ENCODE assay signal across 8 cellular contexts in the genomic region with DNA sequence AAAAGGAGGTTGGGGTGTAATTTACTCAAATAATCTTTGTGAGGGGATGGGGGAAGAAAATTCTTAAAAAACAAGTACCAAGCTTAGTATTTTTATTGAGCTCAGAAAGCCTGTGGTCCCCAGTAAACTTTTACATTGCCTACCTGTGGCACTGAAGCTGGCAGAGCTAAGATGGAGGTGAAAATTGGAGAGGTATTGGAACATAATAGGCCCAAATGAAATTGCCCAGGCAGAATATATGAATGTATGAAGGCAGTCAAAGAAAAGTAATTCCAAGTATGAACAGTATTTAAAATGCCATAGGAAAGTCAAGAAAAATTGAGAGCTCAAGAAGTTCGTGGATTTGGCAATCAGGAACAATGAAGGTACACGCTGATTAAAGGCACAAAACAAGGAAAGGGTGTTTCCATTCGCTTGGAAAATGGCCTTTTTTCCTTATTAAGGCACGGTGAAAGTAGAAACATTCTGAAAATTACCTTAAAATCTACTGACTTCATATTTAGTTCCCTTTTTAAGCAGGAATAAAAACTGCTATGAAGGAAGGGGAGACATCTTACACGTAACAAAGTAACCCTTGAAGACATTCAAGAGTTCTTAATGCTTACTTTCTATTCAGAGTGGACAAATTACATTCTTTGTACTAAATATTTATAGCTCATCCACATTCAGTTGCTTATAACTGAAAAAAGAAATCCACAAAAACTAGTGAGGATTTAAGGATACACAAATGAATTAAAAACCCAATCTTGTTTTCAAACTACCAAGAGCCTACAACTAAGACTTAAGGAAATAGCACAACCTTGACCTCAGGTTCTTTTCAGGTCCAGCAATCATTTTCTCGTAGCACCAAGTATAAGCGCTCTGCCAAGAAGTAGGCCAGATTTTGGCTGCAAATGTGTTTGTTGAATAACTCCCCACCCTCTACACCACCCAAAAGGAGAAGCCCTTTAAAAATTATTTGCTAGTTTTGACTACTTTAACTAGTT. TPM values are rescaled to one million over a fixed set of nuclear protein-coding genes. Genes with fewer than 3 reads are reported as not detected.
DNase-seq lines count a peak whose midpoint lies in the region; ATAC-seq and TF ChIP-seq lines count a peak whose summit lies in the region.

No MANE protein-coding gene starts in this region.

- peak overlapping the region; percentile 99 for H3K27ac ChIP-seq in CD8-positive, alpha-beta T cell (ENCODE audit: low read depth, low read length)
- peak overlapping the region; percentile 99 to 100 (median 100) for H3K27ac ChIP-seq in dorsolateral prefrontal cortex

- DNase-seq in CD8-positive, alpha-beta T cell = no peak
- DNase-seq in NB4 (ENCODE audit: low read depth) (peak; percentile 47), dorsolateral prefrontal cortex (no peak), naive B cell (no peak), NCI-H1436 (lab: John Stamatoyannopoulos, UW) (no peak), NK-92 (lab: John Stamatoyannopoulos, UW; ENCODE audit: unreplicated experiment) (no peak), NCI-H510A (lab: John Stamatoyannopoulos, UW) (no peak)

- no peak for TF ChIP-seq CTCF in CD8-positive, alpha-beta T cell (IDR thresholded peaks at IDR 0.05)
- TF ChIP-seq CTCF in NB4 (IDR thresholded peaks at IDR 0.05; ENCODE audit: low read depth, low read length) (no peak), dorsolateral prefrontal cortex (IDR thresholded peaks at IDR 0.05 in 54 of 56, conservative IDR thresholded peaks at IDR 0.05 in 2 of 56; ENCODE audit: low read depth in 1 of 56, partially characterized antibody in 56 of 56) (peak in 1 of 56 donors; percentile 10)

- intact Hi-C loops in CD8-positive, alpha-beta T cell (cut with DNase I, micrococcal nuclease) = loop anchor here (5.0 kb wide), 2 partner anchors 1101 to 1276 kb away; a partner anchor contains a TSS
- intact Hi-C loops in dorsolateral prefrontal cortex (cut with DNase I) = loop anchor here (10.0 kb wide), 4 partner anchors 94 to 324 kb away; no protein-coding TSS in a partner anchor

- peak overlapping the region; percentile 100 for H3K27ac Mint-ChIP-seq in CD8-positive, alpha-beta T cell
- H3K27ac Mint-ChIP-seq in naive B cell = peak overlapping the region; percentile 100

- peaks cover 45% of the 10 kb centered on the region for H3K4me1 ChIP-seq in CD8-positive, alpha-beta T cell (ENCODE audit: insufficient read depth, low read length)

- no peaks in the 10 kb centered on the region for H3K9me3 Mint-ChIP-seq in CD8-positive, alpha-beta T cell
- peaks cover 0 to 4% (median 0%) of the 10 kb centered on the region in 7 donors for H3K9me3 Mint-ChIP-seq in naive B cell

- peaks cover 72% of the 10 kb centered on the region for H3K36me3 Mint-ChIP-seq in CD8-positive, alpha-beta T cell
- H3K36me3 Mint-ChIP-seq in naive B cell = peaks cover 17 to 25% of the 10 kb centered on the region in 2 donors

- H3K4me1 Mint-ChIP-seq in CD8-positive, alpha-beta T cell (ENCODE audit: low read depth) = peaks cover 46% of the 10 kb centered on the region
- peaks cover 35 to 69% (median 62%) of the 10 kb centered on the region in 3 donors for H3K4me1 Mint-ChIP-seq in naive B cell

- peak overlapping the region; percentile 99 for H3K4me3 Mint-ChIP-seq in CD8-positive, alpha-beta T cell
- peak overlapping the region; percentile 95 to 100 (median 99) for H3K4me3 Mint-ChIP-seq in naive B cell

- no peaks in the 10 kb centered on the region for H3K27me3 Mint-ChIP-seq in CD8-positive, alpha-beta T cell (ENCODE audit: low read depth)
- H3K27me3 Mint-ChIP-seq in naive B cell = peaks cover 0 to 8% (median 4%) of the 10 kb centered on the region in 3 donors

- no peaks in the 10 kb centered on the region for H3K9me3 ChIP-seq in CD8-positive, alpha-beta T cell (ENCODE audit: low read length)

- H3K4me3 ChIP-seq in CD8-positive, alpha-beta T cell (ENCODE audit: low read depth, low read length) = peak overlapping the region; percentile 99
- H3K4me3 ChIP-seq in NB4 (ENCODE audit: low read depth, low read length) (peak overlapping the region; percentile 72), dorsolateral prefrontal cortex (peak overlapping the region; percentile 69 to 99 (median 92))

- TF ChIP-seq POLR2A in NB4 (IDR thresholded peaks at IDR 0.05; ENCODE audit: extremely low read depth, insufficient read length) = no peak

- no peak for ATAC-seq in CD8-positive, alpha-beta T cell
- ATAC-seq in naive B cell (ENCODE audit: low read depth in 2 of 2) (no peak), HG03135 (IDR thresholded peaks at IDR 0.05; ENCODE audit: unreplicated experiment) (no peak)

- H3K36me3 ChIP-seq in CD8-positive, alpha-beta T cell (ENCODE audit: insufficient read depth, low read length) = no peaks in the 10 kb centered on the region

- H3K27me3 ChIP-seq in CD8-positive, alpha-beta T cell (ENCODE audit: insufficient read depth, low read length) = no peaks in the 10 kb centered on the region
- H3K27me3 ChIP-seq in dorsolateral prefrontal cortex = no peaks in the 10 kb centered on the region

- CTCF ChIA-PET in CD8-positive, alpha-beta T cell (lab: Charles Lee) = interaction anchor here (1.2 to 9.8 kb wide), 4 partner anchors 9 to 87 kb away, joined by 4 to 97 read pairs (median 4); no protein-coding TSS in a partner anchor

- POLR2A ChIA-PET in CD8-positive, alpha-beta T cell (lab: Charles Lee) = interaction anchor here (0.6 to 10.2 kb wide), 10 partner anchors 8 to 1273 kb away, joined by 3 to 194 read pairs (median 4); no protein-coding TSS in a partner anchor

RNA-seq across cellular contexts. Expression of a gene that starts 3.2 kb away (rescaled TPM):
- total RNA-seq in CD8-positive, alpha-beta T cell = 100 to 1,000 TPM; 320 TPM
- 100 to 1,000 TPM; 106 to 165 (median 137) TPM for total RNA-seq in dorsolateral prefrontal cortex
- polyA plus RNA-seq in naive B cell (ENCODE audit: low read depth in 6 of 6) = 100 to 1,000 TPM; 165 to 343 (median 213) TPM
